ENCODE assay signal across 1 cellular context in the genomic region with DNA sequence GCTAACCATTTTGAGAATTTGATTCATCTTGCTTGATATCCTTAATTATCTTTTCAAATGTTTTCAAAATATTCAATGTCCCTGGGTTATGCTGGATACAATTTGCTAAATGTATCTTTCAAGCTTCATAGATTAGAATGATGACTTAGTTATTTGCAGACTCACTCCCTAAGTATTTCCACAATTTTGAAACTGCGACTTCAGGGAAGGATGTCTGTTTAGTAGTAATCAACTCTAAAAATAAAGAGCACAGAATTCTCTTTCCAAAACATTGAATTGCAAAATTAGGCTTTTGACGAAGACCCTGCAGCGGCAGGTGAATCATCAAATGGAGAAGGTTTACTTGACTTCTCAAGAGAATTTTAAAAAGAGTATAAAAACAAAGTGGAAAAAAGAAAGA.
A peak's percentile ranks its signal among the peaks of the same experiment; 100 is the strongest.
TF ChIP-seq lines count a peak whose summit lies in the region.

No MANE protein-coding gene starts in this region.

TF ChIP-seq in SK-N-SH, 30 proteins besides CTCF, POLR2A, EP300 and RAD21 (continued from another document):
- TF ChIP-seq, protein P1, sequence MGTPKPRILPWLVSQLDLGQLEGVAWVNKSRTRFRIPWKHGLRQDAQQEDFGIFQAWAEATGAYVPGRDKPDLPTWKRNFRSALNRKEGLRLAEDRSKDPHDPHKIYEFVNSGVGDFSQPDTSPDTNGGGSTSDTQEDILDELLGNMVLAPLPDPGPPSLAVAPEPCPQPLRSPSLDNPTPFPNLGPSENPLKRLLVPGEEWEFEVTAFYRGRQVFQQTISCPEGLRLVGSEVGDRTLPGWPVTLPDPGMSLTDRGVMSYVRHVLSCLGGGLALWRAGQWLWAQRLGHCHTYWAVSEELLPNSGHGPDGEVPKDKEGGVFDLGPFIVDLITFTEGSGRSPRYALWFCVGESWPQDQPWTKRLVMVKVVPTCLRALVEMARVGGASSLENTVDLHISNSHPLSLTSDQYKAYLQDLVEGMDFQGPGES (IDR thresholded peaks at IDR 0.05; ENCODE audit: low read depth, low read length): no peak
- TF ChIP-seq FOXM1 (IDR thresholded peaks at IDR 0.05; ENCODE audit: low read depth) (0 out of 2 replicates have a peak, but pooled peaks have one; percentile 3), GABPA (IDR thresholded peaks at IDR 0.05; ENCODE audit: low read depth) (no peak), JUND (IDR thresholded peaks at IDR 0.05) (peak; percentile 57), ELF1 (IDR thresholded peaks at IDR 0.05) (no peak), TCF12 (IDR thresholded peaks at IDR 0.05) (peak; percentile 42; the same call in 1 of the 2 replicates), CHD2 (IDR thresholded peaks at IDR 0.05; ENCODE audit: low read length, partially characterized antibody) (no peak), MXI1 (IDR thresholded peaks at IDR 0.05; ENCODE audit: low read depth, low read length) (no peak), RCOR1 (IDR thresholded peaks at IDR 0.05; ENCODE audit: low read length) (no peak)
- TF ChIP-seq, protein P2, sequence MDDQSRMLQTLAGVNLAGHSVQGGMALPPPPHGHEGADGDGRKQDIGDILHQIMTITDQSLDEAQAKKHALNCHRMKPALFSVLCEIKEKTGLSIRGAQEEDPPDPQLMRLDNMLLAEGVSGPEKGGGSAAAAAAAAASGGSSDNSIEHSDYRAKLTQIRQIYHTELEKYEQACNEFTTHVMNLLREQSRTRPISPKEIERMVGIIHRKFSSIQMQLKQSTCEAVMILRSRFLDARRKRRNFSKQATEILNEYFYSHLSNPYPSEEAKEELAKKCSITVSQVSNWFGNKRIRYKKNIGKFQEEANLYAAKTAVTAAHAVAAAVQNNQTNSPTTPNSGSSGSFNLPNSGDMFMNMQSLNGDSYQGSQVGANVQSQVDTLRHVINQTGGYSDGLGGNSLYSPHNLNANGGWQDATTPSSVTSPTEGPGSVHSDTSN (IDR thresholded peaks at IDR 0.05): peak; percentile 22
- TF ChIP-seq, protein P3, sequence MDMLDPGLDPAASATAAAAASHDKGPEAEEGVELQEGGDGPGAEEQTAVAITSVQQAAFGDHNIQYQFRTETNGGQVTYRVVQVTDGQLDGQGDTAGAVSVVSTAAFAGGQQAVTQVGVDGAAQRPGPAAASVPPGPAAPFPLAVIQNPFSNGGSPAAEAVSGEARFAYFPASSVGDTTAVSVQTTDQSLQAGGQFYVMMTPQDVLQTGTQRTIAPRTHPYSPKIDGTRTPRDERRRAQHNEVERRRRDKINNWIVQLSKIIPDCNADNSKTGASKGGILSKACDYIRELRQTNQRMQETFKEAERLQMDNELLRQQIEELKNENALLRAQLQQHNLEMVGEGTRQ (IDR thresholded peaks at IDR 0.05; ENCODE audit: borderline replicate concordance, low read depth, low read length): no peak
